11 cellular contexts compared by ENCODE assay signal in the genomic region with DNA sequence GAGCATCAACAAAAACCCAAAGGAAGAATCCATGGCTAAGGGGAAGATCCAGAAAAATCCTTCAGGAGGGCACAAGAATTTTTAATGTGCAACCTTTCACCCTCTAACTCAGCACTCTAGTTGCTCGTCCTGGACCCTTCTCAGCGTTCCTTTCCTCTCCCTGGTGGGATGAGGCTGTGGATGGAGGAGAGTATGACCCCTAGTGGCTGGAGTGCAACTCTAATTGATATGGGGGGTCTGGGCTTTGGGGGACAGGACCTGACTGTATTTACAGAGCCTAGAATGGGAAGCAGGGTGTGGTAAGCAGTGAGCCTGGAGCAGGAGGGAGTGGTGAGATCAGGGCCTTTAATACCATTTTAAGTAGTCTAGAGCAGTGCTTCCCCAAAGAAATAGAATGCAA.
DNase-seq lines count a peak whose midpoint lies in the region; ATAC-seq and TF ChIP-seq lines count a peak whose summit lies in the region.
"Had no signal": no experiment of that assay in that cellular context is flagged by ENCODE, and none has a peak within 500 bp of the region (broad histone marks: within the 10 kb centered on the region; RNA-seq: fewer than 3 reads in every experiment).

No MANE protein-coding gene starts in this region.

- H3K36me3 ChIP-seq in BJ (ENCODE audit: control insufficient read depth, insufficient read depth, low read length) = no peaks in the 10 kb centered on the region

- TF ChIP-seq CTCF in BJ (IDR thresholded peaks at IDR 0.05; ENCODE audit: insufficient read depth, low read depth, low read length) (peak; percentile 50), HFF-Myc (IDR thresholded peaks at IDR 0.05; ENCODE audit: low read depth, low read length, missing control alignments) (peak; percentile 57)

- peak overlapping the region; percentile 68 for H3K27ac Mint-ChIP-seq in activated naive CD8-positive, alpha-beta T cell treated with anti-CD3 and anti-CD28 coated beads, Interleukin-2, amount 50 U/mL, for 24 hours

- H3K36me3 Mint-ChIP-seq in activated naive CD8-positive, alpha-beta T cell treated with anti-CD3 and anti-CD28 coated beads, Interleukin-2, amount 50 U/mL, for 24 hours (ENCODE audit: low read depth) = peaks cover 2% of the 10 kb centered on the region

- CTCF ChIA-PET in BJ (lab: Yijun Ruan, JAX) = no interaction called here

- ATAC-seq in activated naive CD8-positive, alpha-beta T cell treated with anti-CD3 and anti-CD28 coated beads, Interleukin-2, amount 50 U/mL, for 24 hours = no peak
- no peak for ATAC-seq in GM19324 (IDR thresholded peaks at IDR 0.05; ENCODE audit: low FRiP score, unreplicated experiment)
- ATAC-seq: foreskin keratinocyte had no signal

- no peaks in the 10 kb centered on the region for H3K27me3 Mint-ChIP-seq in activated naive CD8-positive, alpha-beta T cell treated with anti-CD3 and anti-CD28 coated beads, Interleukin-2, amount 50 U/mL, for 24 hours

- peaks cover 3% of the 10 kb centered on the region for H3K27me3 ChIP-seq in BJ (ENCODE audit: control insufficient read depth, insufficient read depth, low read length)
- H3K27me3 ChIP-seq: foreskin keratinocyte had no signal

- DNase-seq in BJ (ENCODE audit: low read depth) = no peak
- no peak for DNase-seq in HFF-Myc (ENCODE audit: extremely low read depth, low read depth)
- no peak for DNase-seq in activated naive CD8-positive, alpha-beta T cell treated with anti-CD3 and anti-CD28 coated beads, Interleukin-2, amount 50 U/mL, for 24 hours
- DNase-seq in kidney glomerular epithelial cell (lab: John Stamatoyannopoulos, UW) = peak; percentile 14
- DNase-seq in SW480 (ENCODE audit: low spot score) = no peak
- DNase-seq in MV-4-11 (lab: John Stamatoyannopoulos, UW) = no peak
- no peak for DNase-seq in NCI-H187 treated with DMSO at 0.1 percent for 48 hours (lab: John Stamatoyannopoulos, UW)
- DNase-seq: foreskin keratinocyte, NCI-H226, trophoblast cell had no signal

- peaks cover 35% of the 10 kb centered on the region for H3K4me1 Mint-ChIP-seq in activated naive CD8-positive, alpha-beta T cell treated with anti-CD3 and anti-CD28 coated beads, Interleukin-2, amount 50 U/mL, for 24 hours

- peaks cover 3% of the 10 kb centered on the region for H3K9me3 Mint-ChIP-seq in activated naive CD8-positive, alpha-beta T cell treated with anti-CD3 and anti-CD28 coated beads, Interleukin-2, amount 50 U/mL, for 24 hours

- no peak overlapping the region for H3K4me3 ChIP-seq in BJ (ENCODE audit: low read depth, low read length)
- no peak overlapping the region for H3K4me3 ChIP-seq in HFF-Myc (replicated peaks; ENCODE audit: low read depth, low read length)

- POLR2A ChIA-PET in BJ (lab: Charles Lee) = no interaction called here

- no peak overlapping the region for H3K4me3 Mint-ChIP-seq in activated naive CD8-positive, alpha-beta T cell treated with anti-CD3 and anti-CD28 coated beads, Interleukin-2, amount 50 U/mL, for 24 hours
